In genomic region chr2:198129609-198130008, GRCh38 we compare ENCODE assay signal across 25 cellular contexts.
"Had no signal": no experiment of that assay in that cellular context is flagged by ENCODE, and none has a peak within 500 bp of the region (broad histone marks: within the 10 kb centered on the region; RNA-seq: fewer than 3 reads in every experiment).

No MANE protein-coding gene starts in this region.

- H3K4me3 Mint-ChIP-seq: activated CD8-positive, alpha-beta T cell treated with anti-CD3 and anti-CD28 coated beads for 36 hours; activated naive CD8-positive, alpha-beta T cell treated with anti-CD3 and anti-CD28 coated beads for 36 hours; activated T-cell treated with anti-CD3 and anti-CD28 coated beads, Interleukin-2, amount 50 U/mL, for 72 hours; natural killer cell treated with Interleukin-12 subunit alpha and Interleukin-12 subunit beta and Interleukin-15 and Interleukin-18, amount 100 ng/mL, for 72 hours; stimulated activated memory B cell treated with anti-CD40 and anti-IgM and Interleukin-4, amounts not matched to agents 10 μg/mL and 1 μg/mL and 100 μg/mL, for 72 hours; stimulated activated naive CD8-positive, alpha-beta T cell treated with anti-CD3 and anti-CD28 coated beads, Interleukin-15, amount 100 ng/mL, for 72 hours; type B pancreatic cell; WTC11 had no signal

- H3K27me3 ChIP-seq: adrenal gland, body of pancreas, left lung, right atrium auricular region had no signal

- H3K27me3 Mint-ChIP-seq: activated CD8-positive, alpha-beta T cell treated with anti-CD3 and anti-CD28 coated beads for 36 hours; activated naive CD8-positive, alpha-beta T cell treated with anti-CD3 and anti-CD28 coated beads for 36 hours; stimulated activated naive CD8-positive, alpha-beta T cell treated with anti-CD3 and anti-CD28 coated beads, Interleukin-15, amount 100 ng/mL, for 72 hours had no signal

- H3K27ac Mint-ChIP-seq: activated CD8-positive, alpha-beta T cell treated with anti-CD3 and anti-CD28 coated beads for 36 hours; activated naive CD8-positive, alpha-beta T cell treated with anti-CD3 and anti-CD28 coated beads for 36 hours; activated T-cell treated with anti-CD3 and anti-CD28 coated beads, Interleukin-2, amount 50 U/mL, for 72 hours; natural killer cell treated with Interleukin-12 subunit alpha and Interleukin-12 subunit beta and Interleukin-15 and Interleukin-18, amount 100 ng/mL, for 72 hours; stimulated activated memory B cell treated with anti-CD40 and anti-IgM and Interleukin-4, amounts not matched to agents 10 μg/mL and 1 μg/mL and 100 μg/mL, for 72 hours; stimulated activated naive CD8-positive, alpha-beta T cell treated with anti-CD3 and anti-CD28 coated beads, Interleukin-15, amount 100 ng/mL, for 72 hours; type B pancreatic cell; WTC11 had no signal

- DNase-seq: activated CD4-positive, alpha-beta T cell treated with anti-CD3 and anti-CD28 coated beads for 1 hour; activated CD4-positive, alpha-beta T cell treated with anti-CD3 and anti-CD28 coated beads, Interleukin-2, amount 50 U/mL, for 1 hour; activated CD8-positive, alpha-beta T cell treated with anti-CD3 and anti-CD28 coated beads for 36 hours; activated naive CD4-positive, alpha-beta T cell; activated naive CD8-positive, alpha-beta T cell treated with anti-CD3 and anti-CD28 coated beads for 36 hours; activated T-cell treated with anti-CD3 and anti-CD28 coated beads, Interleukin-2, amount 50 U/mL, for 72 hours; adrenal gland; aorta; body of pancreas; effector CD8-positive, alpha-beta T cell; left lung; lower lobe of right lung; mesenchymal stem cell; mucosa of descending colon; stimulated activated CD4-positive, alpha-beta T cell treated with anti-CD3 and anti-CD28 coated beads, Interleukin-1b, Interleukin-23, amount 100 ng/mL, for 48 hours; stimulated activated CD4-positive, alpha-beta T cell treated with anti-CD3 and anti-CD28 coated beads, Interleukin-4, amount 100 ng/mL, for 4 hours; stimulated activated CD8-positive, alpha-beta memory T cell treated with anti-CD3 and anti-CD28 coated beads, Interleukin-4, amount 100 ng/mL, for 48 hours; stimulated activated naive CD8-positive, alpha-beta T cell treated with anti-CD3 and anti-CD28 coated beads, Interleukin-15, amount 100 ng/mL, for 72 hours; substantia nigra had no signal

- H3K4me3 ChIP-seq: adrenal gland, body of pancreas, left lung, lower lobe of right lung, mucosa of descending colon, right atrium auricular region, smooth muscle cell had no signal

- H3K9me3 Mint-ChIP-seq: activated CD8-positive, alpha-beta T cell treated with anti-CD3 and anti-CD28 coated beads for 36 hours; activated naive CD8-positive, alpha-beta T cell treated with anti-CD3 and anti-CD28 coated beads for 36 hours; activated T-cell treated with anti-CD3 and anti-CD28 coated beads, Interleukin-2, amount 50 U/mL, for 72 hours; natural killer cell treated with Interleukin-12 subunit alpha and Interleukin-12 subunit beta and Interleukin-15 and Interleukin-18, amount 100 ng/mL, for 72 hours; stimulated activated memory B cell treated with anti-CD40 and anti-IgM and Interleukin-4, amounts not matched to agents 10 μg/mL and 1 μg/mL and 100 μg/mL, for 72 hours; stimulated activated naive CD8-positive, alpha-beta T cell treated with anti-CD3 and anti-CD28 coated beads, Interleukin-15, amount 100 ng/mL, for 72 hours; type B pancreatic cell; WTC11 had no signal

- H3K9me3 ChIP-seq: adrenal gland, body of pancreas, left lung, lower lobe of right lung, mucosa of descending colon, right atrium auricular region had no signal

- H3K4me1 Mint-ChIP-seq: activated naive CD8-positive, alpha-beta T cell treated with anti-CD3 and anti-CD28 coated beads for 36 hours; stimulated activated memory B cell treated with anti-CD40 and anti-IgM and Interleukin-4, amounts not matched to agents 10 μg/mL and 1 μg/mL and 100 μg/mL, for 72 hours; stimulated activated naive CD8-positive, alpha-beta T cell treated with anti-CD3 and anti-CD28 coated beads, Interleukin-15, amount 100 ng/mL, for 72 hours; WTC11 had no signal

- H3K36me3 ChIP-seq: adrenal gland, left lung, lower lobe of right lung, right atrium auricular region had no signal

- H3K36me3 Mint-ChIP-seq: activated naive CD8-positive, alpha-beta T cell treated with anti-CD3 and anti-CD28 coated beads for 36 hours; natural killer cell treated with Interleukin-12 subunit alpha and Interleukin-12 subunit beta and Interleukin-15 and Interleukin-18, amount 100 ng/mL, for 72 hours; stimulated activated memory B cell treated with anti-CD40 and anti-IgM and Interleukin-4, amounts not matched to agents 10 μg/mL and 1 μg/mL and 100 μg/mL, for 72 hours; type B pancreatic cell; WTC11 had no signal

- H3K4me1 ChIP-seq: body of pancreas, left lung, lower lobe of right lung, right atrium auricular region had no signal

- ATAC-seq: activated CD8-positive, alpha-beta T cell treated with anti-CD3 and anti-CD28 coated beads for 36 hours; activated T-cell treated with anti-CD3 and anti-CD28 coated beads, Interleukin-2, amount 50 U/mL, for 72 hours; body of pancreas; left lung; lower lobe of right lung; mucosa of descending colon; natural killer cell treated with Interleukin-12 subunit alpha and Interleukin-12 subunit beta and Interleukin-15 and Interleukin-18, amount 100 ng/mL, for 72 hours; stimulated activated memory B cell treated with anti-CD40 and anti-IgM and Interleukin-4, amounts not matched to agents 10 μg/mL and 1 μg/mL and 100 μg/mL, for 72 hours; stimulated activated naive CD8-positive, alpha-beta T cell treated with anti-CD3 and anti-CD28 coated beads, Interleukin-15, amount 100 ng/mL, for 72 hours; WTC11 had no signal
